25 cellular contexts compared by ENCODE assay signal in genomic region chr2:182597570-182597969, GRCh38.
"Had no signal": no experiment of that assay in that cellular context is flagged by ENCODE, and none has a peak within 500 bp of the region (broad histone marks: within the 10 kb centered on the region; RNA-seq: fewer than 3 reads in every experiment).

No MANE protein-coding gene starts in this region.

- H3K4me1 Mint-ChIP-seq: activated naive CD8-positive, alpha-beta T cell treated with anti-CD3 and anti-CD28 coated beads, Interleukin-2, amount 10 ng/mL, durations not matched to agents 7 days and 5 days; natural killer cell; stimulated activated memory B cell treated with anti-CD40 and anti-IgM and Interleukin-4, amounts not matched to agents 10 μg/mL and 1 μg/mL and 100 μg/mL, for 72 hours had no signal

- H3K27me3 ChIP-seq: body of pancreas, foreskin keratinocyte, pancreas, right atrium auricular region, stomach, suprapubic skin, tibial nerve had no signal

- H3K4me3 Mint-ChIP-seq: activated naive CD8-positive, alpha-beta T cell treated with anti-CD3 and anti-CD28 coated beads, Interleukin-2, amount 10 ng/mL, durations not matched to agents 7 days and 5 days; activated T-cell treated with anti-CD3 and anti-CD28 coated beads, Interleukin-2, amount 50 U/mL, for 4 hours; natural killer cell; stimulated activated memory B cell treated with anti-CD40 and anti-IgM and Interleukin-4, amounts not matched to agents 10 μg/mL and 1 μg/mL and 100 μg/mL, for 72 hours; WTC11 had no signal

- H3K36me3 ChIP-seq: pancreas, right atrium auricular region, stomach, suprapubic skin, tibial nerve had no signal

- H3K9me3 Mint-ChIP-seq: activated naive CD8-positive, alpha-beta T cell treated with anti-CD3 and anti-CD28 coated beads, Interleukin-2, amount 10 ng/mL, durations not matched to agents 7 days and 5 days; activated T-cell treated with anti-CD3 and anti-CD28 coated beads, Interleukin-2, amount 50 U/mL, for 4 hours; activated T-helper 2 cell treated with anti-CD3 and anti-CD28 coated beads, Interferon-gamma antibody, Interleukin-2, Interleukin-4, amounts not matched to agents 10 μg/mL and 5 μg/mL and 100 μg/mL, durations not matched to agents 14 hours and 24 hours and 36 hours; natural killer cell; stimulated activated memory B cell treated with anti-CD40 and anti-IgM and Interleukin-4, amounts not matched to agents 10 μg/mL and 1 μg/mL and 100 μg/mL, for 72 hours had no signal

- DNase-seq: activated CD8-positive, alpha-beta memory T cell treated with anti-CD3 and anti-CD28 coated beads for 24 hours; activated CD8-positive, alpha-beta memory T cell treated with anti-CD3 and anti-CD28 coated beads, Interleukin-2, amount 50 U/mL, for 48 hours; activated naive CD4-positive, alpha-beta T cell treated with Interleukin-2 at 50 U/mL for 16 hours; activated naive CD8-positive, alpha-beta T cell treated with anti-CD3 and anti-CD28 coated beads, Interleukin-2, amount 10 ng/mL, durations not matched to agents 7 days and 5 days; activated T-cell treated with anti-CD3 and anti-CD28 coated beads, Interleukin-2, amount 50 U/mL, for 4 hours; body of pancreas; caudate nucleus; dermis blood vessel endothelial cell; effector memory CD4-positive, alpha-beta T cell; foreskin keratinocyte; kidney glomerular epithelial cell; midbrain; natural killer cell; pancreas; psoas muscle; stimulated activated CD4-positive, alpha-beta T cell treated with anti-CD3 and anti-CD28 coated beads, Interleukin-15, amount 100 ng/mL, for 24 hours; stomach; T-helper 1 cell had no signal

- ATAC-seq: activated T-cell treated with anti-CD3 and anti-CD28 coated beads, Interleukin-2, amount 50 U/mL, for 4 hours; body of pancreas; foreskin keratinocyte; natural killer cell; pancreas; psoas muscle; stimulated activated memory B cell treated with anti-CD40 and anti-IgM and Interleukin-4, amounts not matched to agents 10 μg/mL and 1 μg/mL and 100 μg/mL, for 72 hours; WTC11 had no signal

- H3K9me3 ChIP-seq: body of pancreas, pancreas, psoas muscle, right atrium auricular region, stomach, suprapubic skin, tibial nerve had no signal

- H3K4me1 ChIP-seq: body of pancreas, pancreas, psoas muscle, right atrium auricular region, stomach, suprapubic skin, tibial nerve had no signal

- H3K36me3 Mint-ChIP-seq: activated naive CD8-positive, alpha-beta T cell treated with anti-CD3 and anti-CD28 coated beads, Interleukin-2, amount 10 ng/mL, durations not matched to agents 7 days and 5 days; natural killer cell; stimulated activated memory B cell treated with anti-CD40 and anti-IgM and Interleukin-4, amounts not matched to agents 10 μg/mL and 1 μg/mL and 100 μg/mL, for 72 hours; WTC11 had no signal

- H3K27ac Mint-ChIP-seq: activated naive CD8-positive, alpha-beta T cell treated with anti-CD3 and anti-CD28 coated beads, Interleukin-2, amount 10 ng/mL, durations not matched to agents 7 days and 5 days; activated T-helper 2 cell treated with anti-CD3 and anti-CD28 coated beads, Interferon-gamma antibody, Interleukin-2, Interleukin-4, amounts not matched to agents 10 μg/mL and 5 μg/mL and 100 μg/mL, durations not matched to agents 14 hours and 24 hours and 36 hours; natural killer cell; stimulated activated memory B cell treated with anti-CD40 and anti-IgM and Interleukin-4, amounts not matched to agents 10 μg/mL and 1 μg/mL and 100 μg/mL, for 72 hours; WTC11 had no signal

- H3K27ac ChIP-seq: body of pancreas, foreskin keratinocyte, pancreas, psoas muscle, right atrium auricular region, skin epidermis, stomach, suprapubic skin, tibial nerve had no signal

- H3K4me3 ChIP-seq: body of pancreas, pancreas, psoas muscle, right atrium auricular region, skin epidermis, stomach, suprapubic skin, tibial nerve had no signal
